In genomic region chr1:22472596-22472995, GRCh38 we compare ENCODE assay signal across 20 cellular contexts. TPM values are rescaled to one million over a fixed set of nuclear protein-coding genes. Genes with fewer than 3 reads are reported as not detected.
A peak's percentile ranks its signal among the peaks of the same experiment; 100 is the strongest.
DNase-seq lines count a peak whose midpoint lies in the region; ATAC-seq and TF ChIP-seq lines count a peak whose summit lies in the region.
"Had no signal": no experiment of that assay in that cellular context is flagged by ENCODE, and none has a peak within 500 bp of the region (broad histone marks: within the 10 kb centered on the region; RNA-seq: fewer than 3 reads in every experiment).

No MANE protein-coding gene starts in this region.

- TF ChIP-seq CTCF in stomach (IDR thresholded peaks at IDR 0.05), result no peak

- no peaks in the 10 kb centered on the region for H3K27me3 ChIP-seq in stomach
- H3K27me3 ChIP-seq: BLaER1 treated with 17β-estradiol and CSF1 and Interleukin-3, amounts not matched to agents 10 nM and 100 nM; tibial nerve had no signal

- TF ChIP-seq EP300 in stomach (IDR thresholded peaks at IDR 0.05), result no peak

- H3K9me3 ChIP-seq in stomach, result no peaks in the 10 kb centered on the region
- H3K9me3 ChIP-seq: lower lobe of right lung, tibial nerve had no signal

- no peak overlapping the region for H3K4me3 ChIP-seq in stomach
- H3K4me3 ChIP-seq: BLaER1 treated with 17β-estradiol and CSF1 and Interleukin-3, amounts not matched to agents 10 nM and 100 nM; lower lobe of right lung; tibial nerve had no signal

- in situ Hi-C loops in G401 (cut with HindIII; ENCODE audit: low sequenced_read_pairs), result no loop called here

- H3K36me3 ChIP-seq in stomach, result no peaks in the 10 kb centered on the region
- H3K36me3 ChIP-seq: lower lobe of right lung, tibial nerve had no signal

- WGBS in stomach, 5 donors, result 26 to 60% (median 46%) methylated on average over 2 of the region's 2 CpGs

- intact Hi-C loops in stomach (cut with DNase I; ENCODE audit: low total_unique reads), result no loop called here

- no peak for ATAC-seq in GM21367 (IDR thresholded peaks at IDR 0.05; ENCODE audit: unreplicated experiment)
- ATAC-seq in HG03354 (IDR thresholded peaks at IDR 0.05; ENCODE audit: poor library complexity, severe bottlenecking, unreplicated experiment), result no peak
- ATAC-seq: sciatic nerve; stimulated activated memory B cell treated with anti-CD40 and anti-IgM and Interleukin-4, amounts not matched to agents 10 μg/mL and 1 μg/mL and 100 μg/mL, for 72 hours had no signal

- TF ChIP-seq POLR2A in stomach (IDR thresholded peaks at IDR 0.05), result no peak

- peaks cover 31 to 67% (median 52%) of the 10 kb centered on the region in 4 donors for H3K4me1 ChIP-seq in stomach

- peak overlapping the region in 2 of 5 donors; percentile 17 to 37 for H3K27ac ChIP-seq in stomach
- H3K27ac ChIP-seq: BLaER1 treated with 17β-estradiol and CSF1 and Interleukin-3, amounts not matched to agents 10 nM and 100 nM; HL-60; lower lobe of right lung; tibial nerve had no signal

- DNase-seq in G401 (ENCODE audit: low spot score), result peak; percentile 84
- DNase-seq in RPMI7951 (ENCODE audit: low read depth), result peak; percentile 57
- peak; percentile 2 for DNase-seq in foreskin melanocyte
- DNase-seq in stomach, result peak; percentile 77
- DNase-seq in NCI-H1694 treated with DMSO at 0.1 percent for 48 hours (lab: John Stamatoyannopoulos, UW), result no peak
- DNase-seq: activated effector memory CD4-positive, alpha-beta T cell treated with Interleukin-2 at 50 U/mL for 16 hours; GF-D8; HCEC 1CT; immature natural killer cell; lower lobe of right lung; MV-4-11; NCI-H1930; NCI-H510A had no signal

RNA-seq across cellular contexts. Expression of gene ZBTB40, which starts 20.9 kb away (rescaled TPM):
- total RNA-seq in G401 (2014; rRNA removed; shearing (Covaris generic)), result 6.9 and 9.8 TPM in 2 replicates
- 11.1 and 11.4 TPM in 2 replicates for total RNA-seq in RPMI7951 (2014; rRNA removed; shearing (Covaris generic))
- total RNA-seq in stomach, result 10 to 100 TPM; 11.0 to 39.3 (median 17.2) TPM
- 1 to 10 TPM; 2.1 to 4.2 (median 2.6) TPM for polyA plus RNA-seq in stomach
